In genomic region chr6:301526-301925, GRCh38 we compare ENCODE assay signal across 33 cellular contexts. TPM values are rescaled to one million over a fixed set of nuclear protein-coding genes. Genes with fewer than 3 reads are reported as not detected.
A peak's percentile ranks its signal among the peaks of the same experiment; 100 is the strongest.
DNase-seq lines count a peak whose midpoint lies in the region; TF ChIP-seq lines count a peak whose summit lies in the region.
"Had no signal": no experiment of that assay in that cellular context is flagged by ENCODE, and none has a peak within 500 bp of the region (broad histone marks: within the 10 kb centered on the region; RNA-seq: fewer than 3 reads in every experiment).

No MANE protein-coding gene starts in this region.

- peaks cover 5% of the 10 kb centered on the region for H3K9me3 Mint-ChIP-seq in osteocyte (ENCODE audit: unreplicated experiment)
- H3K9me3 Mint-ChIP-seq: CD4-positive, alpha-beta T cell; CD4-positive, CD25-positive, alpha-beta regulatory T cell; CD8-positive, alpha-beta memory T cell; CD8-positive, alpha-beta T cell had no signal

- H3K27me3 Mint-ChIP-seq in osteocyte (ENCODE audit: unreplicated experiment) = no peaks in the 10 kb centered on the region
- H3K27me3 Mint-ChIP-seq: B cell; CD4-positive, alpha-beta memory T cell; CD4-positive, alpha-beta T cell; CD4-positive, CD25-positive, alpha-beta regulatory T cell; CD8-positive, alpha-beta memory T cell had no signal

- intact Hi-C loops in posterior vena cava (cut with DNase I) = no loop called here

- H3K36me3 Mint-ChIP-seq in osteocyte (ENCODE audit: unreplicated experiment) = no peaks in the 10 kb centered on the region
- H3K36me3 Mint-ChIP-seq: CD14-positive monocyte; CD8-positive, alpha-beta T cell had no signal

- DNase-seq in osteocyte (ENCODE audit: extremely low spot score, unreplicated experiment) (peak; percentile 82), posterior vena cava (ENCODE audit: low spot score) (peak; percentile 72), suprapubic skin (ENCODE audit: low spot score in 2 of 2) (peak; percentile 46 to 78), retina (no peak), cerebellar cortex (ENCODE audit: low spot score) (no peak), NCI-H2029 (lab: John Stamatoyannopoulos, UW) (no peak)
- DNase-seq: 8988T; ACHN; AML-193; BE2C; C1 segment of cervical spinal cord; Caco-2; Calu3; CD4-positive, alpha-beta memory T cell; CD4-positive, alpha-beta T cell; CD4-positive, CD25-positive, alpha-beta regulatory T cell; CD8-positive, alpha-beta memory T cell; COR-L47; DMS 273 treated with DMSO at 0.1 percent for 48 hours; DMS153; DMS53; DMS79; DMS79 treated with DMSO at 0.1 percent for 48 hours; DND-41; EL had no signal

- H3K27ac Mint-ChIP-seq in osteocyte (ENCODE audit: unreplicated experiment) = no peak overlapping the region
- H3K27ac Mint-ChIP-seq: B cell; CD14-positive monocyte; CD4-positive, alpha-beta memory T cell; CD4-positive, alpha-beta T cell; CD4-positive, CD25-positive, alpha-beta regulatory T cell; CD8-positive, alpha-beta memory T cell; CD8-positive, alpha-beta T cell had no signal

- no peaks in the 10 kb centered on the region for H3K27me3 ChIP-seq in suprapubic skin
- H3K27me3 ChIP-seq: BE2C; BLaER1; BLaER1 treated with 17β-estradiol and CSF1 and Interleukin-3, amounts not matched to agents 10 nM and 100 nM had no signal

- H3K4me1 Mint-ChIP-seq in osteocyte (ENCODE audit: unreplicated experiment) = peaks cover 5% of the 10 kb centered on the region
- H3K4me1 Mint-ChIP-seq: B cell, CD14-positive monocyte had no signal

- no peaks in the 10 kb centered on the region for H3K9me3 ChIP-seq in suprapubic skin
- H3K9me3 ChIP-seq: A549, BE2C, Caco-2 had no signal

- peaks cover 5% of the 10 kb centered on the region for H3K36me3 ChIP-seq in suprapubic skin
- H3K36me3 ChIP-seq: BE2C had no signal

- TF ChIP-seq EP300 in suprapubic skin (IDR thresholded peaks at IDR 0.05) = no peak

- no peak overlapping the region for H3K27ac ChIP-seq in suprapubic skin
- H3K27ac ChIP-seq: 22Rv1, A549, BLaER1, C4-2B had no signal

- WGBS in suprapubic skin = 92% methylated on average over 8 of the region's 8 CpGs

- TF ChIP-seq CTCF in osteocyte (IDR thresholded peaks at IDR 0.05) = no peak
- no peak for TF ChIP-seq CTCF in suprapubic skin (IDR thresholded peaks at IDR 0.05)

- no peak for TF ChIP-seq POLR2A in suprapubic skin (IDR thresholded peaks at IDR 0.05)

- no peak overlapping the region for H3K4me3 ChIP-seq in suprapubic skin
- H3K4me3 ChIP-seq: A549; BLaER1; BLaER1 treated with 17β-estradiol and CSF1 and Interleukin-3, amounts not matched to agents 10 nM and 100 nM had no signal

- H3K4me1 ChIP-seq in suprapubic skin = peaks cover 39% of the 10 kb centered on the region
- H3K4me1 ChIP-seq: A549, BE2C, Caco-2 had no signal

- H3K4me3 Mint-ChIP-seq in osteocyte (ENCODE audit: unreplicated experiment) = no peak overlapping the region
- H3K4me3 Mint-ChIP-seq: B cell; CD14-positive monocyte; CD4-positive, alpha-beta memory T cell; CD4-positive, alpha-beta T cell; CD4-positive, CD25-positive, alpha-beta regulatory T cell; CD8-positive, alpha-beta memory T cell; CD8-positive, alpha-beta T cell had no signal

RNA-seq across cellular contexts. Expression of gene DUSP22, which starts 9.2 kb away (rescaled TPM):
- 27.4 and 29.7 TPM in 2 replicates for total RNA-seq in osteocyte
- total RNA-seq in posterior vena cava = 10 to 100 TPM; 45.7 to 51.8 TPM
- total RNA-seq in suprapubic skin = 10 to 100 TPM; 53.3 to 95.2 (median 71.3) TPM

Comparison
In these comparisons a context has a peak if more than half of its experiments do, and no peak if none do; other contexts are left out.
1. DNase-seq: peak in osteocyte (single experiment), posterior vena cava (single experiment) and suprapubic skin (2 of 2); none in retina (single experiment), cerebellar cortex (single experiment) and NCI-H2029 (single experiment).